ENCODE assay signal across 2 cellular contexts in genomic region chr11:407651-408080, GRCh38.
TF ChIP-seq lines count a peak whose summit lies in the region.

No MANE protein-coding gene starts in this region.

TF ChIP-seq in HepG2, 621 proteins besides CTCF, POLR2A, EP300 and RAD21:
- TF ChIP-seq AGO2 (optimal IDR thresholded peaks at IDR 0.05; ENCODE audit: low read depth, low read length) (peak; percentile 69), ZHX1 (CRISPR knock-in tag; IDR thresholded peaks at IDR 0.05; ENCODE audit: low read depth) (0 out of 2 replicates have a peak, but pooled peaks have one; percentile 31), ZBTB43 (CRISPR knock-in tag; conservative IDR thresholded peaks at IDR 0.05) (no peak), HOXA3 (CRISPR knock-in tag; IDR thresholded peaks at IDR 0.05) (0 out of 2 replicates have a peak, but pooled peaks have one; percentile 16)

TF ChIP-seq in SK-N-SH, 30 proteins besides CTCF, POLR2A, EP300 and RAD21:
- TF ChIP-seq IRF3 (IDR thresholded peaks at IDR 0.05; ENCODE audit: low read depth, low read length) (no peak), GABPA (IDR thresholded peaks at IDR 0.05; ENCODE audit: low read depth) (no peak), MAX (IDR thresholded peaks at IDR 0.05; ENCODE audit: low read depth) (no peak), TCF12 (IDR thresholded peaks at IDR 0.05) (no peak), FOXJ3 (CRISPR knock-in tag; IDR thresholded peaks at IDR 0.05) (no peak)
